In genomic region chr7:87961754-87962153, GRCh38 we compare ENCODE assay signal across 28 cellular contexts.
"Had no signal": no experiment of that assay in that cellular context is flagged by ENCODE, and none has a peak within 500 bp of the region (broad histone marks: within the 10 kb centered on the region; RNA-seq: fewer than 3 reads in every experiment).

No MANE protein-coding gene starts in this region.

- H3K9me3 ChIP-seq: adrenal gland, body of pancreas, breast epithelium, SJCRH30 had no signal

- ATAC-seq: activated CD8-positive, alpha-beta T cell treated with anti-CD3 and anti-CD28 coated beads, Interleukin-2, amount 10 ng/mL, durations not matched to agents 7 days and 5 days; activated naive CD4-positive, alpha-beta T cell treated with anti-CD3 and anti-CD28 coated beads, Interleukin-2, amount 50 U/mL, for 72 hours; activated T-cell treated with anti-CD3 and anti-CD28 coated beads, Interleukin-2, amount 50 U/mL, for 4 hours; body of pancreas had no signal

- H3K4me3 ChIP-seq: adrenal gland, body of pancreas, breast epithelium, SJCRH30, SK-N-MC had no signal

- H3K4me1 ChIP-seq: adrenal gland, body of pancreas, breast epithelium, SJCRH30 had no signal

- H3K27me3 ChIP-seq: adrenal gland, body of pancreas, breast epithelium, SJCRH30 had no signal

- H3K36me3 ChIP-seq: adrenal gland, breast epithelium, SJCRH30, WERI-Rb-1 had no signal

- DNase-seq: activated CD4-positive, alpha-beta T cell treated with anti-CD3 and anti-CD28 coated beads, Interleukin-2, amount 10 ng/mL, durations not matched to agents 24 days and 14 days; activated CD4-positive, alpha-beta T cell treated with anti-CD3 and anti-CD28 coated beads, Interleukin-2, amount 50 U/mL, for 4 hours; activated CD8-positive, alpha-beta memory T cell treated with anti-CD3 and anti-CD28 coated beads, Interleukin-2, amount 50 U/mL, for 4 hours; activated CD8-positive, alpha-beta T cell treated with anti-CD3 and anti-CD28 coated beads, Interleukin-2, amount 10 ng/mL, durations not matched to agents 7 days and 5 days; activated gamma-delta T cell treated with Interleukin-2 at 50 U/mL for 16 hours; activated naive CD4-positive, alpha-beta T cell treated with anti-CD3 and anti-CD28 coated beads for 36 hours; activated T-cell treated with anti-CD3 and anti-CD28 coated beads for 4 hours; activated T-cell treated with anti-CD3 and anti-CD28 coated beads, Interleukin-2, amount 50 U/mL, for 4 hours; adrenal gland; body of pancreas; cerebellar nuclear complex; NCI-H1105 treated with DMSO at 0.1 percent for 48 hours; NCI-H1436; NCI-H1694; NCI-H1930; NCI-H2081 treated with DMSO at 0.1 percent for 48 hours; NCI-H510A; NCI-H526; NCI-H748 treated with DMSO at 0.1 percent for 48 hours; NK-92 treated with Interleukin-12 subunit alpha and Interleukin-12 subunit beta, amount 100 ng/mL, for 24 hours; SHP77; SJCRH30; T1000; WERI-Rb-1 had no signal

- FAIRE-seq: astrocyte had no signal
